In genomic region chr9:121633736-121634135, GRCh38 we compare ENCODE assay signal across 14 cellular contexts. TPM values are rescaled to one million over a fixed set of nuclear protein-coding genes. Genes with fewer than 3 reads are reported as not detected.
DNase-seq lines count a peak whose midpoint lies in the region; ATAC-seq, FAIRE-seq and TF ChIP-seq lines count a peak whose summit lies in the region.
"Had no signal": no experiment of that assay in that cellular context is flagged by ENCODE, and none has a peak within 500 bp of the region (broad histone marks: within the 10 kb centered on the region; RNA-seq: fewer than 3 reads in every experiment).

No MANE protein-coding gene starts in this region.

- no peak overlapping the region for H4K5ac ChIP-seq in H1 (ENCODE audit: insufficient read length, low read depth, low read length)

- no peaks in the 10 kb centered on the region for H3K9me3 Mint-ChIP-seq in CD8-positive, alpha-beta memory T cell
- H3K9me3 Mint-ChIP-seq: HFFc6 had no signal

- H3K9me3 ChIP-seq in A549 (no peaks in the 10 kb centered on the region; the same call in 2 of the 3 replicates), Karpas-422 (ENCODE audit: low read length) (no peaks in the 10 kb centered on the region), H1 (ENCODE audit: insufficient read depth in 2 of 2, low read depth in 1 of 2, low read length in 1 of 2) (no peaks in the 10 kb centered on the region), pancreas (no peaks in the 10 kb centered on the region), gastroesophageal sphincter (no peaks in the 10 kb centered on the region)
- no peaks in the 10 kb centered on the region for H3K9me3 ChIP-seq in CD8-positive, alpha-beta memory T cell (ENCODE audit: low read length)

- H2BK20ac ChIP-seq in H1 (ENCODE audit: low read length): no peak overlapping the region

- H4K8ac ChIP-seq in H1 (ENCODE audit: extremely low read depth, insufficient read depth, low read length): peak overlapping the region; percentile 8; the same call in 1 of the 2 replicates

- TF ChIP-seq RAD21 in A549 (conservative IDR thresholded peaks at IDR 0.05 in 1 of 2, IDR thresholded peaks at IDR 0.05 in 1 of 2) (no peak), H1 (IDR thresholded peaks at IDR 0.05 in 1 of 2, conservative IDR thresholded peaks at IDR 0.05 in 1 of 2; ENCODE audit: low read depth in 2 of 2, low read length in 2 of 2) (no peak)

- intact Hi-C loops in pancreas (cut with DNase I): no loop called here

- H3K23ac ChIP-seq in H1 (ENCODE audit: insufficient read length): no peak overlapping the region

- no peak overlapping the region for H3K56ac ChIP-seq in H1 (replicated peaks; ENCODE audit: insufficient read length, low read depth, low read length)

- H3K4me2 ChIP-seq in A549 (no peak overlapping the region), Karpas-422 (ENCODE audit: low read depth, low read length, poor library complexity, severe bottlenecking) (no peak overlapping the region), H1 (ENCODE audit: insufficient read depth in 1 of 2, low read depth in 2 of 2, low read length in 2 of 2) (no peak overlapping the region)

- H3K36me3 ChIP-seq in Karpas-422 (ENCODE audit: insufficient read depth, low read length) (no peaks in the 10 kb centered on the region), H1 (ENCODE audit: control insufficient read depth in 2 of 4, insufficient read depth in 4 of 4, low read length in 3 of 4) (no peaks in the 10 kb centered on the region), pancreas (no peaks in the 10 kb centered on the region), gastroesophageal sphincter (no peaks in the 10 kb centered on the region)
- H3K36me3 ChIP-seq in CD8-positive, alpha-beta memory T cell (ENCODE audit: insufficient read depth, low read length): no peaks in the 10 kb centered on the region

- H3K14ac ChIP-seq in H1 (ENCODE audit: insufficient read length): no peak overlapping the region

- H3K79me2 ChIP-seq in Karpas-422 (ENCODE audit: low read length): no peaks in the 10 kb centered on the region
- no peaks in the 10 kb centered on the region; a peak in 1 of 4 replicates for H3K79me2 ChIP-seq in H1 (ENCODE audit: control insufficient read depth in 1 of 2, insufficient read depth in 2 of 2, low read length in 2 of 2)

- H3K9me2 ChIP-seq in Karpas-422 (replicated peaks; ENCODE audit: insufficient read depth, low read length): no peaks in the 10 kb centered on the region

- H3K23me2 ChIP-seq in H1 (ENCODE audit: low read depth, low read length): no peaks in the 10 kb centered on the region

- FAIRE-seq in A549 (lab: Jason Lieb, UNC) (no peak), H1 (lab: Jason Lieb, UNC) (no peak), pancreas (lab: Jason Lieb, UNC) (no peak)

- POLR2A ChIA-PET in A549 (lab: Yijun Ruan, JAX): no interaction called here
- POLR2A ChIA-PET in H1 (lab: Charles Lee; ENCODE audit: partially characterized antibody): no interaction called here
- POLR2A ChIA-PET in CD8-positive, alpha-beta memory T cell (lab: Charles Lee): no interaction called here

- no peak overlapping the region for H3K4ac ChIP-seq in H1 (replicated peaks; ENCODE audit: insufficient read length, low read depth, low read length)

- peaks cover 5% of the 10 kb centered on the region; the same call in 1 of the 2 replicates for H3K79me1 ChIP-seq in H1 (ENCODE audit: low read depth, low read length)

- H3K27me3 Mint-ChIP-seq in CD8-positive, alpha-beta memory T cell: peaks cover 10 to 18% of the 10 kb centered on the region in 2 donors

- no peak for ATAC-seq in A549
- ATAC-seq in pancreas: no peak
- ATAC-seq in gastroesophageal sphincter: no peak

- no peak overlapping the region for H3K4me3 Mint-ChIP-seq in CD8-positive, alpha-beta memory T cell
- H3K4me3 Mint-ChIP-seq: HFFc6 had no signal

- no peak overlapping the region for H3K27ac ChIP-seq in A549
- no peak overlapping the region for H3K27ac ChIP-seq in Karpas-422 (ENCODE audit: low read length)
- no peak overlapping the region for H3K27ac ChIP-seq in H1 (ENCODE audit: low read depth, low read length)
- peak overlapping the region in 3 of 4 donors; percentile 16 to 58 (median 42) for H3K27ac ChIP-seq in pancreas
- H3K27ac ChIP-seq in CD8-positive, alpha-beta memory T cell (ENCODE audit: low read depth, low read length): no peak overlapping the region
- H3K27ac ChIP-seq in gastroesophageal sphincter: no peak overlapping the region

- no peak overlapping the region for H4K91ac ChIP-seq in H1 (replicated peaks; ENCODE audit: insufficient read length, low read length)

- H4K20me1 ChIP-seq in Karpas-422 (ENCODE audit: insufficient read depth, low read depth, low read length): no peaks in the 10 kb centered on the region
- H4K20me1 ChIP-seq in H1 (replicated peaks in 1 of 2; ENCODE audit: control insufficient read depth in 1 of 2, insufficient read depth in 2 of 2, low read length in 2 of 2): peaks cover 2 to 14% of the 10 kb centered on the region in 2 experiments

- no peak overlapping the region for H2BK120ac ChIP-seq in H1 (replicated peaks; ENCODE audit: low read depth, low read length)

- H3K18ac ChIP-seq in H1 (ENCODE audit: extremely low read depth, low read length): no peak overlapping the region

- H3K4me1 Mint-ChIP-seq in CD8-positive, alpha-beta memory T cell: peaks cover 0 to 5% (median 4%) of the 10 kb centered on the region in 3 donors

- H3K9ac ChIP-seq in Karpas-422 (ENCODE audit: low read length) (no peak overlapping the region), H1 (replicated peaks in 1 of 4; ENCODE audit: extremely low read depth in 1 of 4, low read depth in 3 of 4, low read length in 3 of 4) (no peak overlapping the region)

- H3K4me3 ChIP-seq in A549 (no peak overlapping the region), Karpas-422 (ENCODE audit: low read length) (no peak overlapping the region), H1 (ENCODE audit: extremely low read depth in 1 of 4, insufficient read depth in 2 of 4, low read depth in 3 of 4, low read length in 4 of 4) (no peak overlapping the region), pancreas (no peak overlapping the region), gastroesophageal sphincter (no peak overlapping the region)
- no peak overlapping the region for H3K4me3 ChIP-seq in CD8-positive, alpha-beta memory T cell (ENCODE audit: low read length)

- no peak overlapping the region for H3K27ac Mint-ChIP-seq in CD8-positive, alpha-beta memory T cell
- H3K27ac Mint-ChIP-seq: HFFc6 had no signal

- H3K27me3 ChIP-seq in Karpas-422 (ENCODE audit: low read length) (no peaks in the 10 kb centered on the region), H1 (replicated peaks in 1 of 4; ENCODE audit: control insufficient read depth in 3 of 4, extremely low read depth in 1 of 4, insufficient read depth in 3 of 4, low read length in 3 of 4) (no peaks in the 10 kb centered on the region), pancreas (no peaks in the 10 kb centered on the region), gastroesophageal sphincter (no peaks in the 10 kb centered on the region)
- H3K27me3 ChIP-seq in CD8-positive, alpha-beta memory T cell (ENCODE audit: insufficient read depth, low read length, poor library complexity, severe bottlenecking): no peaks in the 10 kb centered on the region

- no peaks in the 10 kb centered on the region for H3K36me3 Mint-ChIP-seq in CD8-positive, alpha-beta memory T cell

- H2AFZ ChIP-seq in Karpas-422 (ENCODE audit: low read length) (no peak overlapping the region), H1 (ENCODE audit: low read length) (no peak overlapping the region)

- H3K4me1 ChIP-seq in A549 (peaks cover 23% of the 10 kb centered on the region), Karpas-422 (ENCODE audit: low read length) (no peaks in the 10 kb centered on the region), H1 (replicated peaks in 1 of 4; ENCODE audit: control insufficient read depth in 3 of 4, insufficient read depth in 4 of 4, low read length in 3 of 4) (peaks cover 0 to 12% (median 8%) of the 10 kb centered on the region in 4 experiments; a peak in 5 of 7 replicates), pancreas (no peaks in the 10 kb centered on the region), gastroesophageal sphincter (peaks cover 0 to 61% (median 16%) of the 10 kb centered on the region in 3 donors)
- no peaks in the 10 kb centered on the region for H3K4me1 ChIP-seq in CD8-positive, alpha-beta memory T cell (ENCODE audit: insufficient read depth, low read length)

- no peak for TF ChIP-seq EP300 in A549 (IDR thresholded peaks at IDR 0.05)
- TF ChIP-seq EP300 in H1 (IDR thresholded peaks at IDR 0.05; ENCODE audit: borderline replicate concordance in 1 of 2, low read depth in 2 of 2, low read length in 2 of 2): no peak
- TF ChIP-seq EP300 in gastroesophageal sphincter (IDR thresholded peaks at IDR 0.05): no peak

- no peak overlapping the region for H2AK5ac ChIP-seq in H1 (ENCODE audit: low read depth, low read length)

- TF ChIP-seq POLR2A in A549 (IDR thresholded peaks at IDR 0.05; ENCODE audit: low read length) (no peak), H1 (IDR thresholded peaks at IDR 0.05; ENCODE audit: control extremely low read depth in 1 of 2, low read depth in 2 of 2, low read length in 2 of 2) (no peak), gastroesophageal sphincter (IDR thresholded peaks at IDR 0.05) (no peak)

- H2BK12ac ChIP-seq in H1 (ENCODE audit: low read depth, low read length): no peak overlapping the region

- H2BK15ac ChIP-seq in H1 (ENCODE audit: low read length): no peak overlapping the region

- CTCF ChIA-PET in A549 (lab: Yijun Ruan, JAX) (interaction anchor here (1.0 to 6.6 kb wide), 11 partner anchors 8 to 462 kb away, joined by 4 to 74 read pairs (median 10); no protein-coding TSS in a partner anchor), H1 (lab: Charles Lee; ENCODE audit: partially characterized antibody) (interaction anchor here (0.8 to 24.2 kb wide), 8 partner anchors 10 to 362 kb away, joined by 3 to 670 read pairs (median 6); no protein-coding TSS in a partner anchor)
- CTCF ChIA-PET in CD8-positive, alpha-beta memory T cell (lab: Charles Lee): no interaction called here

- WGBS in A549 (ENCODE audit: missing lambda C conversion rate): 75% methylated on average over 1 of the region's 1 CpG
- 88% methylated on average over 1 of the region's 1 CpG; no CpG with 5 or more reads in 1 of the 2 experiments for whole genome bisulfite sequencing in H1 (ENCODE audit: extremely low coverage in 1 of 2, insufficient coverage in 1 of 2, insufficient read length in 1 of 2, insufficient replicate concordance in 2 of 2, low coverage in 1 of 2, low lambda C conversion rate in 2 of 2, missing lambda C conversion rate in 1 of 2), 2 experiments
- WGBS in pancreas, 2 donors: 92 to 100% methylated on average over 1 of the region's 1 CpG
- WGBS in gastroesophageal sphincter (ENCODE audit: low coverage in 1 of 2), 2 donors: no CpG with 5 or more reads among the region's 1 CpG

- DNase-seq in A549 (ENCODE audit: low read depth in 1 of 2, low spot score in 1 of 2): no peak
- DNase-seq in Karpas-422: peak; percentile 6
- DNase-seq in H1 (ENCODE audit: low read depth in 1 of 2, low spot score in 2 of 2): no peak
- DNase-seq in pancreas: no peak
- DNase-seq in COLO668 (lab: John Stamatoyannopoulos, UW; ENCODE audit: unreplicated experiment): no peak
- DNase-seq in CD8-positive, alpha-beta memory T cell: no peak
- DNase-seq: EL, HFFc6, NCI-H1105 treated with DMSO at 0.1 percent for 48 hours, NCI-H1694 treated with DMSO at 0.1 percent for 48 hours, NCI-H2107, NCI-H2227 treated with DMSO at 0.1 percent for 48 hours, NCI-H524 had no signal

- H2BK5ac ChIP-seq in H1 (ENCODE audit: low read depth, low read length): no peak overlapping the region

- TF ChIP-seq CTCF in A549 (IDR thresholded peaks at IDR 0.05) (no peak), H1 (IDR thresholded peaks at IDR 0.05; ENCODE audit: control extremely low read depth in 1 of 3, insufficient read depth in 1 of 3, low read depth in 1 of 3, low read length in 3 of 3) (no peak), pancreas (IDR thresholded peaks at IDR 0.05) (no peak), gastroesophageal sphincter (IDR thresholded peaks at IDR 0.05) (no peak)

RNA-seq across cellular contexts. Expression of gene DAB2IP, which starts 17.7 kb away (rescaled TPM):
- polyA plus RNA-seq in A549 (2011; rRNA removed): 9.4 and 9.7 TPM in 2 replicates
- 7.7 and 11.9 TPM in 2 replicates for polyA plus RNA-seq in A549 (2012; cell fraction: cytosol; rRNA removed)
- 13.1 and 17.3 TPM in 2 replicates for polyA plus RNA-seq in A549 (2012; cell fraction: nucleus; rRNA removed)
- 12.8 to 13.9 TPM (median 13.2 TPM) in 3 replicates for polyA plus RNA-seq in A549 (2017; fragmentation: RNase III; extraction: RNeasy Plus Mini Kit Qiagen cat#74134 plus additional on column Dnase treatment)
- polyA minus RNA-seq in A549 (2011; rRNA and poly(A)+ RNA removed): 22.4 and 25.6 TPM in 2 replicates
- 0.18 and 1.3 TPM in 2 replicates for total RNA-seq in Karpas-422 (2014; rRNA removed; shearing (Covaris generic); ENCODE audit: low replicate concordance)
- 39.5 and 41.4 TPM in 2 replicates for total RNA-seq in H1 (2021; fragmentation: NEBNext Ultra II Directional; extraction: Animal tissue kit (Norgen Biotek cat#: 25700))
- polyA plus RNA-seq in H1 (2011; rRNA removed): 19.7 and 28.0 TPM in 2 replicates
- 23.7 TPM for polyA plus RNA-seq in H1 (2011; cell fraction: cytosol; rRNA removed)
- polyA plus RNA-seq in H1 (2011; cell fraction: nucleus; rRNA removed): 50.0 TPM
- 23.2 to 24.5 TPM (median 23.7 TPM) in 4 replicates for polyA plus RNA-seq in H1 (2012, experiment 1 of 2)
- 20.4 TPM for polyA plus RNA-seq in H1 (2012, experiment 2 of 2)
- polyA plus RNA-seq in H1 (2013, experiment 1 of 2): 15.8 TPM
- polyA plus RNA-seq in H1 (2013, experiment 2 of 2): 15.8 TPM
- polyA minus RNA-seq in H1 (2011; rRNA and poly(A)+ RNA removed): 38.5 and 60.7 TPM in 2 replicates
- polyA minus RNA-seq in H1 (2011; cell fraction: cytosol; rRNA and poly(A)+ RNA removed): 25.3 TPM
- polyA minus RNA-seq in H1 (2011; cell fraction: nucleus; rRNA and poly(A)+ RNA removed): 30.7 TPM
- 10 to 100 TPM; 19.8 to 52.1 (median 25.3) TPM for total RNA-seq in pancreas
- 10 to 100 TPM; 14.7 to 27.9 TPM for polyA plus RNA-seq in pancreas
- total RNA-seq in CD8-positive, alpha-beta memory T cell: under 1 TPM; 0.15 to 0.27 TPM
- 0.41 TPM for polyA plus RNA-seq in CD8-positive, alpha-beta memory T cell
- total RNA-seq in gastroesophageal sphincter: 10 to 100 TPM; 42.0 to 93.4 (median 47.9) TPM

Comparison
In these comparisons a context has a peak if more than half of its experiments do, and no peak if none do; other contexts are left out.
1. H3K27ac ChIP-seq: peak in pancreas (3 of 4); none in A549 (0 of 2), Karpas-422 (single experiment), H1 (single experiment), CD8-positive, alpha-beta memory T cell (single experiment) and gastroesophageal sphincter (0 of 4).